In the genomic region with DNA sequence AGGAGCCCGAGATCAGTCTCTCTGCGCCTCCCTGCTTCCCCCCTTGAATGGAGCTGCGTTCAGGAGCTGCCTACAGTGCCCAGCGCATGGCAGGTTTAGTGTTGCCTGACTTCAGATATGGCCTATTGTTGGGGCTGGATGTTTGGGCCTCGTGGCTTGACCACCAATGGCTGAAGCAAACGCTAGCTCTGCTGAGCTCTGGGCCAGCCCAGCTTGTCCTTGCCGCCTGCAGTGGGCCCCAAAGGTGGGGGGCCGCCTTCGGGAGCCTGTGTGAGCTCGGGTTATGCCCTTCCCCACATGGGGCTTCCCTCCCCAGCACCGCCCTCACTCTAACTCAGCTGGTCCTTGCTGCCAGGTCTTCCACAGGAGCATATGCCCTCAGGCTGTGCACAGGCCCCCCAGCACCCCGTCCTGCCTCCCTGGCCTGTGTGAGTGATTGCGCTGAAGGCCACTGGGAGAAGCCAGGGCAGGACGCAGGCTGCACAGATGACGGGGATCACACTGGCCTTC, we compare ENCODE assay signal across 16 cellular contexts. TPM values are rescaled to one million over a fixed set of nuclear protein-coding genes. Genes with fewer than 3 reads are reported as not detected.
DNase-seq lines count a peak whose midpoint lies in the region; ATAC-seq and TF ChIP-seq lines count a peak whose summit lies in the region.
"Had no signal": no experiment of that assay in that cellular context is flagged by ENCODE, and none has a peak within 500 bp of the region (broad histone marks: within the 10 kb centered on the region; RNA-seq: fewer than 3 reads in every experiment).

No MANE protein-coding gene starts in this region.

- TF ChIP-seq CTCF in WTC11 (IDR thresholded peaks at IDR 0.05): no peak

- peak overlapping the region; percentile 47 for H3K9ac ChIP-seq in iPS-15b (ENCODE audit: low read depth, low read length)
- H3K9ac ChIP-seq: KMS-11 had no signal

- peak overlapping the region; percentile 39 for H3K4me3 ChIP-seq in iPS-15b (ENCODE audit: low read depth, low read length)

- CTCF ChIA-PET in activated CD4-positive, alpha-beta T cell treated with anti-CD3 and anti-CD28 coated beads, Interleukin-2, amount 10 ng/mL, durations not matched to agents 7 days and 5 days (lab: Charles Lee): no interaction called here
- CTCF ChIA-PET in WTC11 (lab: Charles Lee): interaction anchor here (0.8 to 4.0 kb wide), 11 partner anchors 10 to 285 kb away, joined by 3 to 37 read pairs (median 5); partner anchors contain the start of genes RHOT2 and WDR90
- CTCF ChIA-PET in activated CD4-positive, alpha-beta T cell treated with anti-CD3 and anti-CD28 coated beads for 36 hours (lab: Charles Lee): no interaction called here

- POLR2A ChIA-PET in activated CD4-positive, alpha-beta T cell treated with anti-CD3 and anti-CD28 coated beads, Interleukin-2, amount 10 ng/mL, durations not matched to agents 7 days and 5 days (lab: Charles Lee): no interaction called here
- POLR2A ChIA-PET in WTC11 (lab: Charles Lee): interaction anchor here (0.8 to 1.5 kb wide), 4 partner anchors 10 to 30 kb away, joined by 3 to 7 read pairs (median 4); partner anchors contain the start of genes RHOT2 and WDR90
- POLR2A ChIA-PET in activated CD4-positive, alpha-beta T cell treated with anti-CD3 and anti-CD28 coated beads for 36 hours (lab: Charles Lee): no interaction called here

- peak overlapping the region; percentile 7 for H3K4me3 Mint-ChIP-seq in activated CD4-positive, alpha-beta T cell treated with anti-CD3 and anti-CD28 coated beads, Interleukin-2, amount 10 ng/mL, durations not matched to agents 7 days and 5 days
- H3K4me3 Mint-ChIP-seq in WTC11: peak overlapping the region; percentile 61
- H3K4me3 Mint-ChIP-seq in stimulated activated effector memory CD8-positive, alpha-beta T cell treated with anti-CD3 and anti-CD28 coated beads, Interleukin-12 subunit alpha, Interleukin-12 subunit beta, amount 100 ng/mL, for 72 hours: no peak overlapping the region
- no peak overlapping the region for H3K4me3 Mint-ChIP-seq in activated CD4-positive, alpha-beta T cell treated with anti-CD3 and anti-CD28 coated beads for 36 hours

- peaks cover 10% of the 10 kb centered on the region for H3K36me3 ChIP-seq in iPS-15b (ENCODE audit: control insufficient read depth, insufficient read depth, low read length)
- H3K36me3 ChIP-seq: thoracic aorta had no signal

- DNase-seq in activated CD4-positive, alpha-beta T cell treated with anti-CD3 and anti-CD28 coated beads, Interleukin-2, amount 10 ng/mL, durations not matched to agents 7 days and 5 days: no peak
- DNase-seq in activated CD4-positive, alpha-beta T cell treated with anti-CD3 and anti-CD28 coated beads, Interleukin-2, amount 50 U/mL, for 1 hour: no peak
- DNase-seq in WTC11 (ENCODE audit: low spot score) (peak; percentile 45), NCI-H2107 (lab: John Stamatoyannopoulos, UW) (no peak)
- no peak for DNase-seq in stimulated activated effector memory CD8-positive, alpha-beta T cell treated with anti-CD3 and anti-CD28 coated beads, Interleukin-12 subunit alpha, Interleukin-12 subunit beta, amount 100 ng/mL, for 72 hours (ENCODE audit: low spot score in 2 of 2)
- DNase-seq in activated CD4-positive, alpha-beta T cell treated with anti-CD3 and anti-CD28 coated beads for 36 hours: no peak
- DNase-seq: 8988T, activated gamma-delta T cell, cerebellar nuclear complex, NCI-H2029 treated with DMSO at 0.1 percent for 48 hours, PC-3 had no signal

- no peaks in the 10 kb centered on the region for H3K27me3 ChIP-seq in iPS-15b (ENCODE audit: control insufficient read depth, insufficient read depth, low read length)

- H3K27ac Mint-ChIP-seq in activated CD4-positive, alpha-beta T cell treated with anti-CD3 and anti-CD28 coated beads, Interleukin-2, amount 10 ng/mL, durations not matched to agents 7 days and 5 days: no peak overlapping the region
- H3K27ac Mint-ChIP-seq in WTC11: peak overlapping the region; percentile 63; the same call in 1 of the 2 replicates
- H3K27ac Mint-ChIP-seq in stimulated activated effector memory CD8-positive, alpha-beta T cell treated with anti-CD3 and anti-CD28 coated beads, Interleukin-12 subunit alpha, Interleukin-12 subunit beta, amount 100 ng/mL, for 72 hours: peak overlapping the region; percentile 26
- no peak overlapping the region for H3K27ac Mint-ChIP-seq in activated CD4-positive, alpha-beta T cell treated with anti-CD3 and anti-CD28 coated beads for 36 hours
- H3K27ac Mint-ChIP-seq: activated CD8-positive, alpha-beta T cell treated with anti-CD3 and anti-CD28 coated beads for 36 hours had no signal

- H3K4me1 Mint-ChIP-seq in activated CD4-positive, alpha-beta T cell treated with anti-CD3 and anti-CD28 coated beads, Interleukin-2, amount 10 ng/mL, durations not matched to agents 7 days and 5 days: peaks cover 14% of the 10 kb centered on the region
- H3K4me1 Mint-ChIP-seq in WTC11: peaks cover 19% of the 10 kb centered on the region
- peaks cover 19% of the 10 kb centered on the region for H3K4me1 Mint-ChIP-seq in stimulated activated effector memory CD8-positive, alpha-beta T cell treated with anti-CD3 and anti-CD28 coated beads, Interleukin-12 subunit alpha, Interleukin-12 subunit beta, amount 100 ng/mL, for 72 hours
- peaks cover 13% of the 10 kb centered on the region for H3K4me1 Mint-ChIP-seq in activated CD4-positive, alpha-beta T cell treated with anti-CD3 and anti-CD28 coated beads for 36 hours

- no peaks in the 10 kb centered on the region for H3K9me3 Mint-ChIP-seq in activated CD4-positive, alpha-beta T cell treated with anti-CD3 and anti-CD28 coated beads, Interleukin-2, amount 10 ng/mL, durations not matched to agents 7 days and 5 days
- no peaks in the 10 kb centered on the region for H3K9me3 Mint-ChIP-seq in WTC11
- H3K9me3 Mint-ChIP-seq in stimulated activated effector memory CD8-positive, alpha-beta T cell treated with anti-CD3 and anti-CD28 coated beads, Interleukin-12 subunit alpha, Interleukin-12 subunit beta, amount 100 ng/mL, for 72 hours: no peaks in the 10 kb centered on the region
- H3K9me3 Mint-ChIP-seq in activated CD4-positive, alpha-beta T cell treated with anti-CD3 and anti-CD28 coated beads for 36 hours (ENCODE audit: low read depth): no peaks in the 10 kb centered on the region
- H3K9me3 Mint-ChIP-seq: activated CD8-positive, alpha-beta T cell treated with anti-CD3 and anti-CD28 coated beads for 36 hours had no signal

- peaks cover 4% of the 10 kb centered on the region for H3K27me3 Mint-ChIP-seq in activated CD4-positive, alpha-beta T cell treated with anti-CD3 and anti-CD28 coated beads, Interleukin-2, amount 10 ng/mL, durations not matched to agents 7 days and 5 days
- H3K27me3 Mint-ChIP-seq in WTC11 (ENCODE audit: low read depth): peaks cover 4% of the 10 kb centered on the region; the same call in 1 of the 2 replicates
- H3K27me3 Mint-ChIP-seq in activated CD4-positive, alpha-beta T cell treated with anti-CD3 and anti-CD28 coated beads for 36 hours: no peaks in the 10 kb centered on the region
- H3K27me3 Mint-ChIP-seq: activated CD8-positive, alpha-beta T cell treated with anti-CD3 and anti-CD28 coated beads for 36 hours had no signal

- peaks cover 5% of the 10 kb centered on the region for H3K4me1 ChIP-seq in iPS-15b (ENCODE audit: control insufficient read depth, insufficient read depth, low read length)

- intact Hi-C loops in activated CD4-positive, alpha-beta T cell treated with anti-CD3 and anti-CD28 coated beads for 36 hours (cut with DNase I, micrococcal nuclease): loop anchor here (5.0 kb wide), 3 partner anchors 44 to 256 kb away; partner anchors contain the start of genes CAPN15 (in 1 of the 2), JMJD8 (in 1 of the 2), PGAP6 (in 1 of the 2) and STUB1 (in 1 of the 2)

- no peaks in the 10 kb centered on the region for H3K9me3 ChIP-seq in iPS-15b (ENCODE audit: control insufficient read depth, insufficient read depth, low read length)
- H3K9me3 ChIP-seq: thoracic aorta had no signal

- ATAC-seq in WTC11 (no peak), HG03135 (IDR thresholded peaks at IDR 0.05; ENCODE audit: unreplicated experiment) (no peak)
- no peak for ATAC-seq in stimulated activated effector memory CD8-positive, alpha-beta T cell treated with anti-CD3 and anti-CD28 coated beads, Interleukin-12 subunit alpha, Interleukin-12 subunit beta, amount 100 ng/mL, for 72 hours
- no peak for ATAC-seq in activated CD4-positive, alpha-beta T cell treated with anti-CD3 and anti-CD28 coated beads for 36 hours
- ATAC-seq: activated CD8-positive, alpha-beta T cell treated with anti-CD3 and anti-CD28 coated beads for 36 hours; PC-3 had no signal

- H3K36me3 Mint-ChIP-seq in activated CD4-positive, alpha-beta T cell treated with anti-CD3 and anti-CD28 coated beads, Interleukin-2, amount 10 ng/mL, durations not matched to agents 7 days and 5 days (ENCODE audit: low read depth): no peaks in the 10 kb centered on the region
- H3K36me3 Mint-ChIP-seq in WTC11: no peaks in the 10 kb centered on the region
- peaks cover 22% of the 10 kb centered on the region for H3K36me3 Mint-ChIP-seq in stimulated activated effector memory CD8-positive, alpha-beta T cell treated with anti-CD3 and anti-CD28 coated beads, Interleukin-12 subunit alpha, Interleukin-12 subunit beta, amount 100 ng/mL, for 72 hours
- H3K36me3 Mint-ChIP-seq in activated CD4-positive, alpha-beta T cell treated with anti-CD3 and anti-CD28 coated beads for 36 hours (ENCODE audit: low read depth): peaks cover 7% of the 10 kb centered on the region

RNA-seq across cellular contexts. Expression of gene METTL26, which starts 2.0 kb away (rescaled TPM):
- total RNA-seq in activated CD4-positive, alpha-beta T cell treated with anti-CD3 and anti-CD28 coated beads, Interleukin-2, amount 10 ng/mL, durations not matched to agents 7 days and 5 days: 10 to 100 TPM; 63.7 to 78.0 TPM
- 115 to 121 TPM (median 115 TPM) in 3 replicates for total RNA-seq in WTC11 (2021)
- 100 to 1,000 TPM; 116 to 127 TPM for total RNA-seq in activated CD4-positive, alpha-beta T cell treated with anti-CD3 and anti-CD28 coated beads for 36 hours

RNA-seq across cellular contexts. Expression of gene MCRIP2, which starts 3.5 kb away (rescaled TPM):
- 10 to 100 TPM; 17.3 to 20.2 TPM for total RNA-seq in activated CD4-positive, alpha-beta T cell treated with anti-CD3 and anti-CD28 coated beads, Interleukin-2, amount 10 ng/mL, durations not matched to agents 7 days and 5 days
- 63.3 to 76.0 TPM (median 66.7 TPM) in 3 replicates for total RNA-seq in WTC11 (2021)
- 10 to 100 TPM; 28.5 to 44.0 TPM for total RNA-seq in activated CD4-positive, alpha-beta T cell treated with anti-CD3 and anti-CD28 coated beads for 36 hours

RNA-seq across cellular contexts. Expression of gene WFIKKN1, which starts 7.3 kb away (rescaled TPM):
- 1 to 10 TPM; 1.8 to 2.7 TPM for total RNA-seq in activated CD4-positive, alpha-beta T cell treated with anti-CD3 and anti-CD28 coated beads, Interleukin-2, amount 10 ng/mL, durations not matched to agents 7 days and 5 days
- 12.3 to 18.6 TPM (median 17.3 TPM) in 3 replicates for total RNA-seq in WTC11 (2021)
- total RNA-seq in activated CD4-positive, alpha-beta T cell treated with anti-CD3 and anti-CD28 coated beads for 36 hours: 1 to 10 TPM in 1 of 2 experiments, under 1 TPM in 1; 0.74 to 1.1 TPM

RNA-seq across cellular contexts. Expression of gene WDR90, which starts 11.1 kb away (rescaled TPM):
- total RNA-seq in activated CD4-positive, alpha-beta T cell treated with anti-CD3 and anti-CD28 coated beads, Interleukin-2, amount 10 ng/mL, durations not matched to agents 7 days and 5 days: 10 to 100 TPM; 54.9 to 81.6 TPM
- total RNA-seq in WTC11 (2021): 66.2 to 75.8 TPM (median 69.6 TPM) in 3 replicates
- 10 to 100 TPM; 43.6 to 55.9 TPM for total RNA-seq in activated CD4-positive, alpha-beta T cell treated with anti-CD3 and anti-CD28 coated beads for 36 hours

RNA-seq across cellular contexts. Expression of gene RHOT2, which starts 29.8 kb away (rescaled TPM):
- total RNA-seq in activated CD4-positive, alpha-beta T cell treated with anti-CD3 and anti-CD28 coated beads, Interleukin-2, amount 10 ng/mL, durations not matched to agents 7 days and 5 days: 100 to 1,000 TPM; 128 to 150 TPM
- 245 to 285 TPM (median 250 TPM) in 3 replicates for total RNA-seq in WTC11 (2021)
- 100 to 1,000 TPM; 123 to 130 TPM for total RNA-seq in activated CD4-positive, alpha-beta T cell treated with anti-CD3 and anti-CD28 coated beads for 36 hours

Comparison
In these comparisons a context has a peak if more than half of its experiments do, and no peak if none do; other contexts are left out.
1. H3K4me3 Mint-ChIP-seq: peak in activated CD4-positive, alpha-beta T cell treated with anti-CD3 and anti-CD28 coated beads, Interleukin-2, amount 10 ng/mL, durations not matched to agents 7 days and 5 days (single experiment) and WTC11 (single experiment); none in stimulated activated effector memory CD8-positive, alpha-beta T cell treated with anti-CD3 and anti-CD28 coated beads, Interleukin-12 subunit alpha, Interleukin-12 subunit beta, amount 100 ng/mL, for 72 hours (single experiment) and activated CD4-positive, alpha-beta T cell treated with anti-CD3 and anti-CD28 coated beads for 36 hours (single experiment).
2. H3K27ac Mint-ChIP-seq: peak in WTC11 (single experiment) and stimulated activated effector memory CD8-positive, alpha-beta T cell treated with anti-CD3 and anti-CD28 coated beads, Interleukin-12 subunit alpha, Interleukin-12 subunit beta, amount 100 ng/mL, for 72 hours (single experiment); none in activated CD4-positive, alpha-beta T cell treated with anti-CD3 and anti-CD28 coated beads, Interleukin-2, amount 10 ng/mL, durations not matched to agents 7 days and 5 days (single experiment) and activated CD4-positive, alpha-beta T cell treated with anti-CD3 and anti-CD28 coated beads for 36 hours (single experiment).